In the genomic region with DNA sequence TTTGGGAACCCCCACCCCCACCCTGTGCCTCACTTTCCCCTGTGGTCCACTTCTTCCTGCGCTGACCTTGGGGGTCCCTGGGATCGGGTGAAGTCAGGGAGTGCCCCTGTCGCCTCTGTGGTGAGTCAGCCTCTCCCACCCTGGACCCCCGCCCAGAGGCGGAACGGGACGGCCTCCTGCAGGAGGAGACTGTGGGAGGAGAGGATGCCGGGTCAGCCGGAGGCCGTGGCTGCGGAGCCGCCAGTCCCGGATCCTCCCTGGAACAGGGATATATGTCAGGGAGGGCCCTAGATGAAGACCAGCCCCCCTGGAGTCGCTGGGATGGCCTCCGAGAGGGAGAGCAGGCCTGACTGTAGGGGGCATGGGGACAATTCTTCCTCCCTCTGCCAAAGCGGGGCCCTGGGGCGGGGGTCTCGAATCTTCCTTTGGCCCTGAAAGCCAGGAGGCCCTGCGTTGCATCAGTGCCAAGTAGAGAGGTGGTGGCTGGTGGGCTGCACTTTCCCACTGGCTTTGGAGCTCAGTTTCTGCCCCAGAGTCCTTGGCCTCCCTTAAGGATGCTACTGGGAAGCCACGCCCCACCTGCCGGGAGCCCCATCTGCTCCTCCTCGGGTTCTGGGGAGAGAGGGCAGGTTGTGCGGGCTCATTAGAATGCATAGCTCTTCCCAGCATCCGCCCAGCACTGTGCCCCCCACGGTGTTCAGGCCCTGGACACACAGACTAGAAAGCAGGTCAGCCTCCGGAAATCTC, we compare ENCODE assay signal across 9 cellular contexts. TPM values are rescaled to one million over a fixed set of nuclear protein-coding genes. Genes with fewer than 3 reads are reported as not detected.
DNase-seq lines count a peak whose midpoint lies in the region; ATAC-seq, FAIRE-seq and TF ChIP-seq lines count a peak whose summit lies in the region.
"Had no signal": no experiment of that assay in that cellular context is flagged by ENCODE, and none has a peak within 500 bp of the region (broad histone marks: within the 10 kb centered on the region; RNA-seq: fewer than 3 reads in every experiment).

No MANE protein-coding gene starts in this region.

- TF ChIP-seq CTCF in sigmoid colon (IDR thresholded peaks at IDR 0.05): no peak

- H3K4me3 Mint-ChIP-seq in activated T-helper 17 cell treated with anti-CD3 and anti-CD28 coated beads, Interleukin-2, amount 50 U/mL, for 72 hours: peak overlapping the region; percentile 22

- H3K9me3 Mint-ChIP-seq in activated T-helper 17 cell treated with anti-CD3 and anti-CD28 coated beads, Interleukin-2, amount 50 U/mL, for 72 hours: no peaks in the 10 kb centered on the region

- DNase-seq in HK-2 (ENCODE audit: unreplicated experiment): peak; percentile 42
- DNase-seq in right cardiac atrium: peak; percentile 77 to 93 (median 91)
- peak; percentile 87 for DNase-seq in sigmoid colon
- no peak for DNase-seq in activated CD4-positive, alpha-beta T cell treated with anti-CD3 and anti-CD28 coated beads for 48 hours
- DNase-seq in activated naive CD4-positive, alpha-beta T cell treated with anti-CD3 and anti-CD28 coated beads, Interleukin-2, amount 50 U/mL, for 16 hours: no peak
- DNase-seq in GM12891 (ENCODE audit: insufficient read length, low spot score): no peak

- TF ChIP-seq POLR2A in sigmoid colon (IDR thresholded peaks at IDR 0.05) (no peak), GM12891 (IDR thresholded peaks at IDR 0.05; ENCODE audit: low read depth, low read length) (no peak)

- no peak for TF ChIP-seq EP300 in sigmoid colon (IDR thresholded peaks at IDR 0.05)

- H3K27me3 ChIP-seq in right cardiac atrium (ENCODE audit: control insufficient read depth, insufficient read depth) (no peaks in the 10 kb centered on the region), sigmoid colon (no peaks in the 10 kb centered on the region)

- intact Hi-C loops in right cardiac atrium (cut with DNase I) (loop anchor here in 1 of 4 donors (5.0 kb wide), 1 partner anchor 47 kb away; no protein-coding TSS in a partner anchor), sigmoid colon (cut with DNase I) (loop anchor here (2.0 kb wide), 1 partner anchor 20 kb away; no protein-coding TSS in a partner anchor)

- H3K27me3 Mint-ChIP-seq in activated T-helper 17 cell treated with anti-CD3 and anti-CD28 coated beads, Interleukin-2, amount 50 U/mL, for 72 hours: peaks cover 47% of the 10 kb centered on the region

- H3K4me3 ChIP-seq in right cardiac atrium (ENCODE audit: low read length) (peak overlapping the region; percentile 80), sigmoid colon (peak overlapping the region; percentile 78 to 96 (median 88))

- no peaks in the 10 kb centered on the region for H3K36me3 ChIP-seq in sigmoid colon

- H3K9me3 ChIP-seq in right cardiac atrium (ENCODE audit: control insufficient read depth, low read length): no peaks in the 10 kb centered on the region
- H3K9me3 ChIP-seq in sigmoid colon: no peaks in the 10 kb centered on the region

- H3K4me1 Mint-ChIP-seq in activated T-helper 17 cell treated with anti-CD3 and anti-CD28 coated beads, Interleukin-2, amount 50 U/mL, for 72 hours: no peaks in the 10 kb centered on the region

- peak overlapping the region; percentile 15 for H3K27ac ChIP-seq in right cardiac atrium (ENCODE audit: low read length)
- H3K27ac ChIP-seq in sigmoid colon: peak overlapping the region; percentile 96 to 98 (median 97)

- H3K36me3 Mint-ChIP-seq in activated T-helper 17 cell treated with anti-CD3 and anti-CD28 coated beads, Interleukin-2, amount 50 U/mL, for 72 hours (ENCODE audit: low read depth): no peaks in the 10 kb centered on the region

- no peak overlapping the region for H3K27ac Mint-ChIP-seq in activated T-helper 17 cell treated with anti-CD3 and anti-CD28 coated beads, Interleukin-2, amount 50 U/mL, for 72 hours

- no peak for FAIRE-seq in GM12891 (lab: Jason Lieb, UNC)

- no peak for ATAC-seq in activated T-helper 17 cell treated with anti-CD3 and anti-CD28 coated beads, Interleukin-2, amount 50 U/mL, for 72 hours (replicated peaks)
- ATAC-seq in right cardiac atrium (peak; percentile 81 to 82), GM18907 (IDR thresholded peaks at IDR 0.05; ENCODE audit: unreplicated experiment) (no peak)

- WGBS in right cardiac atrium: 8% methylated on average over 26 of the region's 26 CpGs
- 3 to 9% methylated on average over 26 of the region's 26 CpGs for WGBS in sigmoid colon, 2 donors

- H3K4me1 ChIP-seq in right cardiac atrium (ENCODE audit: control insufficient read depth, insufficient read depth, low read length) (peaks cover 11% of the 10 kb centered on the region), sigmoid colon (peaks cover 0 to 58% (median 49%) of the 10 kb centered on the region in 4 donors)

TF ChIP-seq in GM12891, 5 proteins besides CTCF, POLR2A, EP300 and RAD21:
- no peak for TF ChIP-seq PAX5 (IDR thresholded peaks at IDR 0.05; ENCODE audit: insufficient read depth, low read length, severe bottlenecking)

RNA-seq across cellular contexts. Expression of a gene that starts 0.9 kb away (rescaled TPM):
- total RNA-seq in activated T-helper 17 cell treated with anti-CD3 and anti-CD28 coated beads, Interleukin-2, amount 50 U/mL, for 72 hours: not detected
- total RNA-seq in right cardiac atrium (10 to 100 TPM; 42.6 to 56.4 (median 55.1) TPM), sigmoid colon (10 to 100 TPM; 25.0 to 44.9 (median 32.1) TPM)
- polyA plus RNA-seq in right cardiac atrium (47.9 TPM), sigmoid colon (10 to 100 TPM; 28.7 to 76.2 (median 33.0) TPM)
- 1.1 TPM for polyA plus RNA-seq in GM12891 (2012; ENCODE audit: low read depth, missing spikeins)
- total RNA-seq: T-helper 2 cell treated with Interferon-gamma antibody and Interleukin-4, amounts not matched to agents 100 ng/mL and 5 ng/mL, for 36 hours had no signal

Comparison
In these comparisons a context has a peak if more than half of its experiments do, and no peak if none do; other contexts are left out.
1. DNase-seq: peak in HK-2 (single experiment), right cardiac atrium (3 of 3) and sigmoid colon (single experiment); none in activated CD4-positive, alpha-beta T cell treated with anti-CD3 and anti-CD28 coated beads for 48 hours (single experiment), activated naive CD4-positive, alpha-beta T cell treated with anti-CD3 and anti-CD28 coated beads, Interleukin-2, amount 50 U/mL, for 16 hours (single experiment) and GM12891 (single experiment).
2. ATAC-seq: peak in right cardiac atrium (2 of 2); none in activated T-helper 17 cell treated with anti-CD3 and anti-CD28 coated beads, Interleukin-2, amount 50 U/mL, for 72 hours (single experiment) and GM18907 (single experiment).
3. RNA of a gene that starts 0.9 kb away (total RNA-seq): 42.6 to 56.4 TPM in right cardiac atrium and 25.0 to 44.9 TPM in sigmoid colon; not detected in activated T-helper 17 cell treated with anti-CD3 and anti-CD28 coated beads, Interleukin-2, amount 50 U/mL, for 72 hours; every median in the first group is over 10 times any median in the second.